In the genomic region with DNA sequence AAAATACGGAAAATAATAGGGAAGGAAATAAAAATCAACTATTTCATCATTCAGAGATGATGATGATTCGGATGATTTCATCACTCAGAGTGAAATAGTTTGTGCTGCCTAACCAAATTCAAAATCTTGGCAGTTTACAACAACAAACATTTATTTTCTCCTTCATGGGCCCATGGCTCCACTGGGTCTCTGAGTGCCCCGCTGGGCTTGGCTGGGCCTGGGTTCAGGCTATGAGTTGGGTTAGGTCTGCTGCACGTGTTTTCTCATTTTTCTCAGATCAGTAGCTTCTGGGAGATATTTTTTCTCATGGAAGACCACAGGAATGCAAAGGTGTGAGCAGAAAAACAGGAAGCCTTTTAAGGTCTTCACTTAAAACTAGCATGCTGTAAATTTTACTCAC, we compare ENCODE assay signal across 1 cellular context.
TF ChIP-seq lines count a peak whose summit lies in the region.

No MANE protein-coding gene starts in this region.

TF ChIP-seq in HepG2, 621 proteins besides CTCF, POLR2A, EP300 and RAD21:
- TF ChIP-seq CEBPB (IDR thresholded peaks at IDR 0.05; ENCODE audit: borderline replicate concordance, low read depth, low read length) (peak; percentile 61; the same call in 1 of the 2 replicates), ELF3 (CRISPR knock-in tag; IDR thresholded peaks at IDR 0.05) (no peak)
